8 cellular contexts compared by ENCODE assay signal in the genomic region with DNA sequence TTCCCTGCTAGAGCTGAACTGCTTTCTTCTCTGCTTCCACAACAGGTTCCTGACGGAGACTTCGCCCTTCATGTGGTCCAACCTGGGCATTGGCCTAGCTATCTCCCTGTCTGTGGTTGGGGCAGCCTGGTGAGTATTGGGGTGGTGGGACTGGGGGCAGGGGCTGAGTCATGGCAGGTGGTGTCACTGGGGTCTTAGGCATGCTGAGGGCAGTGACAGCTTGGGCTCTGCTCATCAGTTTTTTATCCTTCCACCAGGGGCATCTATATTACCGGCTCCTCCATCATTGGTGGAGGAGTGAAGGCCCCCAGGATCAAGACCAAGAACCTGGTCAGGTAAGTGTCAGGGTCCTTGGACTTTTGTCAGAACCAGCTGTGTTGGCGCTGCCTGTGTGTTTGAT. TPM values are rescaled to one million over a fixed set of nuclear protein-coding genes. Genes with fewer than 3 reads are reported as not detected.
DNase-seq lines count a peak whose midpoint lies in the region; ATAC-seq and TF ChIP-seq lines count a peak whose summit lies in the region.

No MANE protein-coding gene starts in this region.

- no peaks in the 10 kb centered on the region for H3K9me3 ChIP-seq in uterus

- intact Hi-C loops in Right ventricle myocardium inferior (cut with DNase I): no loop called here
- intact Hi-C loops in left cardiac atrium (cut with DNase I): no loop called here
- intact Hi-C loops in uterus (cut with DNase I; ENCODE audit: low total_unique reads): no loop called here

- in situ Hi-C loops in astrocyte of the spinal cord (cut with HindIII; ENCODE audit: low sequenced_read_pairs): no loop called here

- no peaks in the 10 kb centered on the region for H3K27me3 Mint-ChIP-seq in memory B cell

- H3K4me3 ChIP-seq in astrocyte of the spinal cord (ENCODE audit: low read depth, low read length): peak overlapping the region; percentile 84
- peak overlapping the region; percentile 65 to 93 for H3K4me3 ChIP-seq in uterus

- no peaks in the 10 kb centered on the region for H3K27me3 ChIP-seq in uterus

- H3K4me1 ChIP-seq in uterus: peaks cover 4 to 8% of the 10 kb centered on the region in 2 donors

- ATAC-seq in Right ventricle myocardium inferior (no peak), left cardiac atrium (no peak), memory B cell (ENCODE audit: low read depth) (no peak), HG02623 (IDR thresholded peaks at IDR 0.05; ENCODE audit: unreplicated experiment) (no peak)

- TF ChIP-seq POLR2A in uterus (IDR thresholded peaks at IDR 0.05): no peak

- no peaks in the 10 kb centered on the region for H3K36me3 ChIP-seq in uterus

- H3K27ac ChIP-seq in uterus: no peak overlapping the region

- H3K27ac Mint-ChIP-seq in memory B cell: peak overlapping the region; percentile 91

- no peak for TF ChIP-seq CTCF in astrocyte of the spinal cord (IDR thresholded peaks at IDR 0.05; ENCODE audit: low read depth, low read length)
- TF ChIP-seq CTCF in uterus (IDR thresholded peaks at IDR 0.05): no peak

- no peaks in the 10 kb centered on the region for H3K9me3 Mint-ChIP-seq in memory B cell

- H3K4me3 Mint-ChIP-seq in memory B cell: peak overlapping the region; percentile 96

- peak; percentile 37 for DNase-seq in Right ventricle myocardium inferior (ENCODE audit: missing footprints)
- no peak for DNase-seq in left cardiac atrium
- no peak for DNase-seq in astrocyte of the spinal cord (ENCODE audit: low read depth, low spot score)
- DNase-seq in memory B cell (ENCODE audit: low spot score in 2 of 2): no peak
- no peak for DNase-seq in uterus
- no peak for DNase-seq in NCI-H1092 treated with DMSO at 0.1 percent for 48 hours (lab: John Stamatoyannopoulos, UW)
- DNase-seq in activated CD8-positive, alpha-beta memory T cell treated with anti-CD3 and anti-CD28 coated beads, Interleukin-2, amount 50 U/mL, for 4 hours: no peak

- H3K4me1 Mint-ChIP-seq in memory B cell: peaks cover 46% of the 10 kb centered on the region

- peaks cover 19% of the 10 kb centered on the region for H3K36me3 Mint-ChIP-seq in memory B cell

RNA-seq across cellular contexts. Expression of gene ATP6V0B, which starts 1.3 kb away (rescaled TPM):
- total RNA-seq in Right ventricle myocardium inferior (84.5 TPM), left cardiac atrium (100 to 1,000 TPM in 1 of 2 donors, 10 to 100 TPM in 1; 96.5 to 113 TPM), uterus (100 to 1,000 TPM in 1 of 4 donors, 10 to 100 TPM in 3; 49.6 to 183 (median 65.4) TPM)

RNA-seq across cellular contexts. Expression of gene B4GALT2, which starts 3.0 kb away (rescaled TPM):
- total RNA-seq in Right ventricle myocardium inferior: 39.1 TPM
- total RNA-seq in left cardiac atrium: 10 to 100 TPM; 35.5 to 44.2 TPM
- 10 to 100 TPM in 2 of 4 donors, 1 to 10 TPM in 2; 2.3 to 45.8 (median 18.5) TPM for total RNA-seq in uterus

RNA-seq across cellular contexts. Expression of gene DPH2, which starts 6.2 kb away (rescaled TPM):
- total RNA-seq in Right ventricle myocardium inferior: 14.8 TPM
- 10 to 100 TPM; 14.1 to 20.9 TPM for total RNA-seq in left cardiac atrium
- total RNA-seq in uterus: 10 to 100 TPM in 2 of 4 donors, 1 to 10 TPM in 2; 5.1 to 18.5 (median 12.3) TPM

RNA-seq across cellular contexts. Expression of gene CCDC24, which starts 15.4 kb away (rescaled TPM):
- total RNA-seq in Right ventricle myocardium inferior (0.89 TPM), left cardiac atrium (1 to 10 TPM; 1.8 to 2.2 TPM), uterus (10 to 100 TPM in 1 of 4 donors, 1 to 10 TPM in 2, not detected in 1; 3.1 to 10.6 (median 7.0) TPM)

RNA-seq across cellular contexts. Expression of gene IPO13, which starts 29.3 kb away (rescaled TPM):
- total RNA-seq in Right ventricle myocardium inferior (56.9 TPM), left cardiac atrium (10 to 100 TPM; 26.7 to 30.1 TPM), uterus (10 to 100 TPM in 3 of 4 donors, 1 to 10 TPM in 1; 6.9 to 26.7 (median 18.0) TPM)
